9 cellular contexts compared by ENCODE assay signal in the genomic region with DNA sequence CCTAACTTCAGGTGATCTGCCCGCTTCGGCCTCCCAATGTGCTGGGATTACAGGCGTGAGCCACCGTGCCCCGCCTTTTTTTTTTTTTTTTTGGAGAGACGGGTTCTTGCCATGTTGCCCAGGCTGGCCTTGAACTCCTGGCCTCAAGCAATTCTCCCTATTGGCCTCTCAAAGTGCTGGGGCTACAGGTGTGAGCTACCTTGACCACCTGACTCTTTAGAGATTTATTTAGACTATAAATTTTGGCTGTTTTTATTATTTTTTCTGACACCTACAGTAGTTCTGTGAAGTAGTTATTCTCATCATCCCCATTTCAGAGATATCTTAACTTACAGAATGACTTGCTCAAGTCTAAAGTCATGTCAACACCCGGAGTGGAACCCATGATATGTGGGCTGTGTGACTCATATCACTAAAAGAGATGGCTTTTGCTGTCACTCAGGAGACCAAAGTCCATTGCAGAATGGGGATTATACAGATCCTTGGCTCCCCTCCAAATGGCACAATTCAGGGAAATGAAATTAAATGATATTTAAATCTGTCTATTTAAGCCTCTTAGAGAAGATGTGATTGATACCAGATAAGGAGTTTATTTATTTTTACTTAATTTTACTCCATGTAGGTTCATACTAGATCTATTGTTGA.
DNase-seq lines count a peak whose midpoint lies in the region; ATAC-seq and TF ChIP-seq lines count a peak whose summit lies in the region.
"Had no signal": no experiment of that assay in that cellular context is flagged by ENCODE, and none has a peak within 500 bp of the region (broad histone marks: within the 10 kb centered on the region; RNA-seq: fewer than 3 reads in every experiment).

No MANE protein-coding gene starts in this region.

- H3K9me3 Mint-ChIP-seq in natural killer cell treated with Interleukin-12 subunit alpha and Interleukin-12 subunit beta and Interleukin-15 and Interleukin-18, amount 100 ng/mL, for 72 hours, result no peaks in the 10 kb centered on the region
- H3K9me3 Mint-ChIP-seq in natural killer cell, result no peaks in the 10 kb centered on the region
- H3K9me3 Mint-ChIP-seq: T-helper 1 cell treated with Interleukin-12 subunit alpha and Interleukin-12 subunit beta and Interleukin-4 antibody, amounts not matched to agents 30 μg/mL and 1 μg/mL, for 36 hours had no signal

- no peaks in the 10 kb centered on the region for H3K9me3 ChIP-seq in uterus

- TF ChIP-seq POLR2A in uterus (IDR thresholded peaks at IDR 0.05), result no peak

- H3K36me3 ChIP-seq in uterus, result no peaks in the 10 kb centered on the region

- TF ChIP-seq CTCF in natural killer cell (IDR thresholded peaks at IDR 0.05), result no peak
- no peak for TF ChIP-seq CTCF in uterus (IDR thresholded peaks at IDR 0.05)

- peaks cover 0 to 7% of the 10 kb centered on the region in 2 donors for H3K4me1 Mint-ChIP-seq in natural killer cell treated with Interleukin-12 subunit alpha and Interleukin-12 subunit beta and Interleukin-15 and Interleukin-18, amount 100 ng/mL, for 72 hours (ENCODE audit: low read depth in 2 of 2)
- H3K4me1 Mint-ChIP-seq in natural killer cell, result no peaks in the 10 kb centered on the region

- peak overlapping the region; percentile 28 for H3K4me3 Mint-ChIP-seq in natural killer cell treated with Interleukin-12 subunit alpha and Interleukin-12 subunit beta and Interleukin-15 and Interleukin-18, amount 100 ng/mL, for 72 hours
- no peak overlapping the region for H3K4me3 Mint-ChIP-seq in natural killer cell
- H3K4me3 Mint-ChIP-seq: T-helper 1 cell treated with Interleukin-12 subunit alpha and Interleukin-12 subunit beta and Interleukin-4 antibody, amounts not matched to agents 30 μg/mL and 1 μg/mL, for 36 hours had no signal

- DNase-seq in natural killer cell treated with Interleukin-12 subunit alpha and Interleukin-12 subunit beta and Interleukin-15 and Interleukin-18, amount 100 ng/mL, for 72 hours (ENCODE audit: low spot score), result no peak
- no peak for DNase-seq in natural killer cell
- DNase-seq in uterus, result no peak
- no peak for DNase-seq in DMS153 (lab: John Stamatoyannopoulos, UW)
- no peak for DNase-seq in effector CD8-positive, alpha-beta T cell (lab: John Stamatoyannopoulos, UW)
- DNase-seq in activated naive CD4-positive, alpha-beta T cell (lab: John Stamatoyannopoulos, UW), result no peak

- ATAC-seq in natural killer cell treated with Interleukin-12 subunit alpha and Interleukin-12 subunit beta and Interleukin-15 and Interleukin-18, amount 100 ng/mL, for 72 hours, result peak; percentile 75 to 84
- ATAC-seq in natural killer cell (no peak), HG02870 (IDR thresholded peaks at IDR 0.05; ENCODE audit: unreplicated experiment) (peak; percentile 100), SK-N-SH treated with all-trans-retinoic acid at 6 μM for 48 hours (peak; percentile 65)

- no peak overlapping the region for H3K27ac Mint-ChIP-seq in natural killer cell treated with Interleukin-12 subunit alpha and Interleukin-12 subunit beta and Interleukin-15 and Interleukin-18, amount 100 ng/mL, for 72 hours
- no peak overlapping the region for H3K27ac Mint-ChIP-seq in natural killer cell
- H3K27ac Mint-ChIP-seq: T-helper 1 cell treated with Interleukin-12 subunit alpha and Interleukin-12 subunit beta and Interleukin-4 antibody, amounts not matched to agents 30 μg/mL and 1 μg/mL, for 36 hours had no signal

- no peaks in the 10 kb centered on the region for H3K36me3 Mint-ChIP-seq in natural killer cell treated with Interleukin-12 subunit alpha and Interleukin-12 subunit beta and Interleukin-15 and Interleukin-18, amount 100 ng/mL, for 72 hours
- no peaks in the 10 kb centered on the region for H3K36me3 Mint-ChIP-seq in natural killer cell

- intact Hi-C loops in natural killer cell (cut with micrococcal nuclease) (no loop called here), uterus (cut with DNase I; ENCODE audit: low total_unique reads) (no loop called here)

- peaks cover 8 to 14% of the 10 kb centered on the region in 2 donors for H3K27me3 Mint-ChIP-seq in natural killer cell treated with Interleukin-12 subunit alpha and Interleukin-12 subunit beta and Interleukin-15 and Interleukin-18, amount 100 ng/mL, for 72 hours
- peaks cover 0 to 4% of the 10 kb centered on the region in 2 donors for H3K27me3 Mint-ChIP-seq in natural killer cell (ENCODE audit: low read depth in 2 of 2)

- no peak overlapping the region for H3K4me3 ChIP-seq in uterus

- H3K27me3 ChIP-seq in uterus, result no peaks in the 10 kb centered on the region

- peaks cover 0 to 8% of the 10 kb centered on the region in 2 donors for H3K4me1 ChIP-seq in uterus

- peak overlapping the region; percentile 38 for H3K27ac ChIP-seq in uterus

TF ChIP-seq in SK-N-SH treated with all-trans-retinoic acid at 6 μM for 48 hours, 23 proteins besides CTCF, POLR2A, EP300 and RAD21 (continues in another document):
- TF ChIP-seq ISL1 (CRISPR knock-in tag; IDR thresholded peaks at IDR 0.05) (peak; percentile 94), ESRRG (CRISPR knock-in tag; IDR thresholded peaks at IDR 0.05) (no peak), CSRNP3 (CRISPR knock-in tag; IDR thresholded peaks at IDR 0.05) (no peak; the same call in 1 of the 2 replicates), ZNF70 (CRISPR knock-in tag; IDR thresholded peaks at IDR 0.05) (no peak), TOX (CRISPR knock-in tag; IDR thresholded peaks at IDR 0.05; ENCODE audit: borderline replicate concordance) (peak; percentile 68; the same call in 1 of the 2 replicates), ZNF8 (CRISPR knock-in tag; IDR thresholded peaks at IDR 0.05) (no peak), POU6F1 (CRISPR knock-in tag; IDR thresholded peaks at IDR 0.05; ENCODE audit: borderline replicate concordance, low read depth) (no peak), GLIS3 (CRISPR knock-in tag; IDR thresholded peaks at IDR 0.05) (no peak), ZFP3 (CRISPR knock-in tag; IDR thresholded peaks at IDR 0.05) (no peak), ZC3H10 (CRISPR knock-in tag; IDR thresholded peaks at IDR 0.05) (0 out of 2 replicates have a peak, but pooled peaks have one; percentile 67), ARNTL (CRISPR knock-in tag; IDR thresholded peaks at IDR 0.05; ENCODE audit: borderline replicate concordance, low read depth) (no peak), BACH2 (CRISPR knock-in tag; IDR thresholded peaks at IDR 0.05; ENCODE audit: borderline replicate concordance) (no peak), TCF4 (CRISPR knock-in tag; IDR thresholded peaks at IDR 0.05; ENCODE audit: borderline replicate concordance) (peak; percentile 81; the same call in 1 of the 2 replicates)
- TF ChIP-seq, protein P1, sequence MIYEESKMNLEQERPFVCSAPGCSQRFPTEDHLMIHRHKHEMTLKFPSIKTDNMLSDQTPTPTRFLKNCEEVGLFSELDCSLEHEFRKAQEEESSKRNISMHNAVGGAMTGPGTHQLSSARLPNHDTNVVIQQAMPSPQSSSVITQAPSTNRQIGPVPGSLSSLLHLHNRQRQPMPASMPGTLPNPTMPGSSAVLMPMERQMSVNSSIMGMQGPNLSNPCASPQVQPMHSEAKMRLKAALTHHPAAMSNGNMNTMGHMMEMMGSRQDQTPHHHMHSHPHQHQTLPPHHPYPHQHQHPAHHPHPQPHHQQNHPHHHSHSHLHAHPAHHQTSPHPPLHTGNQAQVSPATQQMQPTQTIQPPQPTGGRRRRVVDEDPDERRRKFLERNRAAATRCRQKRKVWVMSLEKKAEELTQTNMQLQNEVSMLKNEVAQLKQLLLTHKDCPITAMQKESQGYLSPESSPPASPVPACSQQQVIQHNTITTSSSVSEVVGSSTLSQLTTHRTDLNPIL (CRISPR knock-in tag; IDR thresholded peaks at IDR 0.05; ENCODE audit: low read depth), result peak; percentile 54; the same call in 1 of the 2 replicates
- TF ChIP-seq, protein P2, sequence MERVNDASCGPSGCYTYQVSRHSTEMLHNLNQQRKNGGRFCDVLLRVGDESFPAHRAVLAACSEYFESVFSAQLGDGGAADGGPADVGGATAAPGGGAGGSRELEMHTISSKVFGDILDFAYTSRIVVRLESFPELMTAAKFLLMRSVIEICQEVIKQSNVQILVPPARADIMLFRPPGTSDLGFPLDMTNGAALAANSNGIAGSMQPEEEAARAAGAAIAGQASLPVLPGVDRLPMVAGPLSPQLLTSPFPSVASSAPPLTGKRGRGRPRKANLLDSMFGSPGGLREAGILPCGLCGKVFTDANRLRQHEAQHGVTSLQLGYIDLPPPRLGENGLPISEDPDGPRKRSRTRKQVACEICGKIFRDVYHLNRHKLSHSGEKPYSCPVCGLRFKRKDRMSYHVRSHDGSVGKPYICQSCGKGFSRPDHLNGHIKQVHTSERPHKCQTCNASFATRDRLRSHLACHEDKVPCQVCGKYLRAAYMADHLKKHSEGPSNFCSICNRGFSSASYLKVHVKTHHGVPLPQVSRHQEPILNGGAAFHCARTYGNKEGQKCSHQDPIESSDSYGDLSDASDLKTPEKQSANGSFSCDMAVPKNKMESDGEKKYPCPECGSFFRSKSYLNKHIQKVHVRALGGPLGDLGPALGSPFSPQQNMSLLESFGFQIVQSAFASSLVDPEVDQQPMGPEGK (CRISPR knock-in tag; IDR thresholded peaks at IDR 0.05; ENCODE audit: borderline replicate concordance), result 0 out of 2 replicates have a peak, but pooled peaks have one; percentile 13

Comparison
In these comparisons a context has a peak if more than half of its experiments do, and no peak if none do; other contexts are left out.
1. ATAC-seq: peak in natural killer cell treated with Interleukin-12 subunit alpha and Interleukin-12 subunit beta and Interleukin-15 and Interleukin-18, amount 100 ng/mL, for 72 hours (2 of 2), HG02870 (single experiment) and SK-N-SH treated with all-trans-retinoic acid at 6 μM for 48 hours (single experiment); none in natural killer cell (0 of 3).